Comparison of ENCODE assay signal across 20 cellular contexts in the genomic region with DNA sequence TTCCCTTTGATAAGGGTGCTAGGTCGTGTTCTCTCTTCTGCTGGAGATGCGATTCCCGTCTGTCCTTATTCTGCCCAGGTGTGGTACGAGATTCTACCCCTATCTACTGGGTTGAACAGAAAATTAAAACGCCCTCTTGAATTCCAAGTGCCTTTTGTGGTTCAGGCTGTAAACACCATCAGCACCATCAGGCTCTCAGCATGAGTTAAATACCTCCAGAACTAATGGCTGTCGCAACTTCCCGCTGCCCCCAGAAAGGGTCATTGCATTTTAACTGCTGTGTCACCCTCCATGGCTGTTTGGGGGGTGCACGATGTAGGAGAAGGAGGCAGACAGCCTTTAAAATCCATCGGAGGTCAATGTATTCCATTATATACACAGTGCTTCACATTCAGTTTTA.
DNase-seq lines count a peak whose midpoint lies in the region; ATAC-seq and TF ChIP-seq lines count a peak whose summit lies in the region.
"Had no signal": no experiment of that assay in that cellular context is flagged by ENCODE, and none has a peak within 500 bp of the region (broad histone marks: within the 10 kb centered on the region; RNA-seq: fewer than 3 reads in every experiment).

No MANE protein-coding gene starts in this region.

- H3K36me3 Mint-ChIP-seq in endodermal cell (ENCODE audit: low read depth), result no peaks in the 10 kb centered on the region
- H3K36me3 Mint-ChIP-seq in CD8-positive, alpha-beta memory T cell, result no peaks in the 10 kb centered on the region
- H3K36me3 Mint-ChIP-seq in activated CD8-positive, alpha-beta T cell treated with anti-CD3 and anti-CD28 coated beads for 36 hours (ENCODE audit: low read depth), result no peaks in the 10 kb centered on the region
- H3K36me3 Mint-ChIP-seq: activated naive CD8-positive, alpha-beta T cell treated with anti-CD3 and anti-CD28 coated beads for 36 hours; CD4-positive, CD25-positive, alpha-beta regulatory T cell; naive thymus-derived CD4-positive, alpha-beta T cell had no signal

- H3K27ac Mint-ChIP-seq in endodermal cell, result peak overlapping the region; percentile 19
- no peak overlapping the region for H3K27ac Mint-ChIP-seq in CD8-positive, alpha-beta memory T cell
- no peak overlapping the region for H3K27ac Mint-ChIP-seq in activated CD8-positive, alpha-beta T cell treated with anti-CD3 and anti-CD28 coated beads for 36 hours
- H3K27ac Mint-ChIP-seq: activated CD4-positive, alpha-beta T cell treated with anti-CD3 and anti-CD28 coated beads, Interleukin-2, amount 10 ng/mL, durations not matched to agents 7 days and 5 days; activated naive CD8-positive, alpha-beta T cell treated with anti-CD3 and anti-CD28 coated beads for 36 hours; naive thymus-derived CD4-positive, alpha-beta T cell had no signal

- no peak overlapping the region for H3K9ac ChIP-seq in endodermal cell (ENCODE audit: extremely low read depth, low read length, poor library complexity, severe bottlenecking)
- no peak overlapping the region for H3K9ac ChIP-seq in parathyroid adenoma
- H3K9ac ChIP-seq: SK-N-SH had no signal

- intact Hi-C loops in activated CD8-positive, alpha-beta T cell treated with anti-CD3 and anti-CD28 coated beads for 36 hours (cut with micrococcal nuclease), result no loop called here

- ATAC-seq in activated CD8-positive, alpha-beta T cell treated with anti-CD3 and anti-CD28 coated beads for 36 hours, result no peak
- ATAC-seq: left colon; naive thymus-derived CD4-positive, alpha-beta T cell had no signal

- no peak overlapping the region for H3K4me3 Mint-ChIP-seq in endodermal cell
- no peak overlapping the region for H3K4me3 Mint-ChIP-seq in CD8-positive, alpha-beta memory T cell
- no peak overlapping the region for H3K4me3 Mint-ChIP-seq in activated CD8-positive, alpha-beta T cell treated with anti-CD3 and anti-CD28 coated beads for 36 hours
- H3K4me3 Mint-ChIP-seq: activated CD4-positive, alpha-beta T cell treated with anti-CD3 and anti-CD28 coated beads, Interleukin-2, amount 10 ng/mL, durations not matched to agents 7 days and 5 days; activated naive CD8-positive, alpha-beta T cell treated with anti-CD3 and anti-CD28 coated beads for 36 hours; CD4-positive, CD25-positive, alpha-beta regulatory T cell; naive thymus-derived CD4-positive, alpha-beta T cell had no signal

- H3K9me3 ChIP-seq in endodermal cell (ENCODE audit: control insufficient read depth, low read length), result peaks cover 16% of the 10 kb centered on the region
- no peaks in the 10 kb centered on the region for H3K9me3 ChIP-seq in parathyroid adenoma (ENCODE audit: control insufficient read depth, low read length)
- no peaks in the 10 kb centered on the region for H3K9me3 ChIP-seq in CD8-positive, alpha-beta memory T cell (ENCODE audit: low read length)
- H3K9me3 ChIP-seq: sigmoid colon, SK-N-SH, vagina had no signal

- H3K27ac ChIP-seq in endodermal cell (ENCODE audit: low read depth, low read length), result no peak overlapping the region
- no peak overlapping the region for H3K27ac ChIP-seq in parathyroid adenoma
- H3K27ac ChIP-seq in CD8-positive, alpha-beta memory T cell (ENCODE audit: low read depth, low read length), result no peak overlapping the region
- H3K27ac ChIP-seq: sigmoid colon, vagina, VCaP had no signal

- peak overlapping the region; percentile 41 for H3K4me2 ChIP-seq in parathyroid adenoma (ENCODE audit: low read length)
- H3K4me2 ChIP-seq: SK-N-SH had no signal

- no peak overlapping the region for H3K4me3 ChIP-seq in H7 (ENCODE audit: insufficient read depth, low read depth, low read length)
- H3K4me3 ChIP-seq in endodermal cell (ENCODE audit: low read length), result no peak overlapping the region
- H3K4me3 ChIP-seq in parathyroid adenoma (ENCODE audit: low read depth, low read length), result no peak overlapping the region
- H3K4me3 ChIP-seq in CD8-positive, alpha-beta memory T cell (ENCODE audit: low read length), result no peak overlapping the region
- H3K4me3 ChIP-seq: sigmoid colon, vagina had no signal

- 66 to 69% methylated on average over 5 to 8 of the region's 9 CpGs for WGBS in endodermal cell (ENCODE audit: insufficient coverage in 1 of 2, insufficient read length in 1 of 2), 2 experiments

- no peaks in the 10 kb centered on the region for H3K79me2 ChIP-seq in parathyroid adenoma

- POLR2A ChIA-PET in CD8-positive, alpha-beta memory T cell (lab: Charles Lee), result no interaction called here
- POLR2A ChIA-PET in activated CD8-positive, alpha-beta T cell treated with anti-CD3 and anti-CD28 coated beads for 36 hours (lab: Charles Lee), result no interaction called here

- H3K4me1 ChIP-seq in endodermal cell (ENCODE audit: control insufficient read depth, insufficient read depth, low read length) (peaks cover 6% of the 10 kb centered on the region), parathyroid adenoma (peaks cover 11% of the 10 kb centered on the region)
- no peaks in the 10 kb centered on the region for H3K4me1 ChIP-seq in CD8-positive, alpha-beta memory T cell (ENCODE audit: insufficient read depth, low read length)
- H3K4me1 ChIP-seq: sigmoid colon, vagina had no signal

- peaks cover 11% of the 10 kb centered on the region for H3K27me3 Mint-ChIP-seq in endodermal cell (ENCODE audit: insufficient read depth)
- no peaks in the 10 kb centered on the region for H3K27me3 Mint-ChIP-seq in CD8-positive, alpha-beta memory T cell
- H3K27me3 Mint-ChIP-seq in activated CD8-positive, alpha-beta T cell treated with anti-CD3 and anti-CD28 coated beads for 36 hours, result no peaks in the 10 kb centered on the region
- H3K27me3 Mint-ChIP-seq: activated CD4-positive, alpha-beta T cell treated with anti-CD3 and anti-CD28 coated beads, Interleukin-2, amount 10 ng/mL, durations not matched to agents 7 days and 5 days; activated naive CD8-positive, alpha-beta T cell treated with anti-CD3 and anti-CD28 coated beads for 36 hours; CD4-positive, CD25-positive, alpha-beta regulatory T cell; naive thymus-derived CD4-positive, alpha-beta T cell had no signal

- no peak for TF ChIP-seq CTCF in endodermal cell (conservative IDR thresholded peaks at IDR 0.05)
- TF ChIP-seq CTCF in parathyroid adenoma (IDR thresholded peaks at IDR 0.05), result no peak
- no peak for TF ChIP-seq CTCF in activated CD8-positive, alpha-beta T cell treated with anti-CD3 and anti-CD28 coated beads for 36 hours (IDR thresholded peaks at IDR 0.05)

- peaks cover 16% of the 10 kb centered on the region for H3K9me3 Mint-ChIP-seq in endodermal cell
- peaks cover 0 to 11% (median 4%) of the 10 kb centered on the region in 5 donors for H3K9me3 Mint-ChIP-seq in CD8-positive, alpha-beta memory T cell
- H3K9me3 Mint-ChIP-seq in activated CD8-positive, alpha-beta T cell treated with anti-CD3 and anti-CD28 coated beads for 36 hours, result peaks cover 8% of the 10 kb centered on the region

- H3K4me1 Mint-ChIP-seq in endodermal cell, result peaks cover 20% of the 10 kb centered on the region
- no peaks in the 10 kb centered on the region for H3K4me1 Mint-ChIP-seq in CD8-positive, alpha-beta memory T cell
- H3K4me1 Mint-ChIP-seq in activated CD8-positive, alpha-beta T cell treated with anti-CD3 and anti-CD28 coated beads for 36 hours (ENCODE audit: low read depth), result no peaks in the 10 kb centered on the region
- H3K4me1 Mint-ChIP-seq: activated CD4-positive, alpha-beta T cell treated with anti-CD3 and anti-CD28 coated beads, Interleukin-2, amount 10 ng/mL, durations not matched to agents 7 days and 5 days; activated naive CD8-positive, alpha-beta T cell treated with anti-CD3 and anti-CD28 coated beads for 36 hours; CD4-positive, CD25-positive, alpha-beta regulatory T cell; naive thymus-derived CD4-positive, alpha-beta T cell had no signal

- peak; percentile 10 for DNase-seq in H7
- DNase-seq in NCI-H510A (lab: John Stamatoyannopoulos, UW), result peak; percentile 6
- DNase-seq in endodermal cell, result peak; percentile 81
- DNase-seq in CD8-positive, alpha-beta memory T cell, result no peak
- no peak for DNase-seq in NOMO-1 treated with DMSO at 0.1 percent for 48 hours (lab: John Stamatoyannopoulos, UW; ENCODE audit: unreplicated experiment)
- no peak for DNase-seq in activated CD8-positive, alpha-beta T cell treated with anti-CD3 and anti-CD28 coated beads for 36 hours
- DNase-seq in 8988T, result no peak
- DNase-seq: activated CD4-positive, alpha-beta T cell treated with anti-CD3 and anti-CD28 coated beads, Interleukin-2, amount 10 ng/mL, durations not matched to agents 7 days and 5 days; activated naive CD8-positive, alpha-beta T cell treated with anti-CD3 and anti-CD28 coated beads for 36 hours; CD4-positive, CD25-positive, alpha-beta regulatory T cell; foreskin melanocyte; left colon; naive thymus-derived CD4-positive, alpha-beta T cell; NCI-H2029; sigmoid colon; T-helper 2 cell had no signal

- H3K27me3 ChIP-seq in H7 (ENCODE audit: control insufficient read depth, insufficient read depth, low read length) (no peaks in the 10 kb centered on the region), endodermal cell (ENCODE audit: control insufficient read depth, insufficient read depth, low read length, poor library complexity, severe bottlenecking) (no peaks in the 10 kb centered on the region), parathyroid adenoma (ENCODE audit: control insufficient read depth, insufficient read depth, low read length) (no peaks in the 10 kb centered on the region)
- H3K27me3 ChIP-seq in CD8-positive, alpha-beta memory T cell (ENCODE audit: insufficient read depth, low read length, poor library complexity, severe bottlenecking), result no peaks in the 10 kb centered on the region
- H3K27me3 ChIP-seq: sigmoid colon, vagina had no signal

- CTCF ChIA-PET in CD8-positive, alpha-beta memory T cell (lab: Charles Lee), result no interaction called here
- CTCF ChIA-PET in activated CD8-positive, alpha-beta T cell treated with anti-CD3 and anti-CD28 coated beads for 36 hours (lab: Charles Lee), result interaction anchor here (0.8 to 1.2 kb wide), 6 partner anchors 14 to 794 kb away, joined by 3 read pairs; no protein-coding TSS in a partner anchor

- H3K36me3 ChIP-seq in H7 (replicated peaks; ENCODE audit: control insufficient read depth, insufficient read depth, low read length) (no peaks in the 10 kb centered on the region), endodermal cell (ENCODE audit: control insufficient read depth, insufficient read depth, low read length) (no peaks in the 10 kb centered on the region), parathyroid adenoma (ENCODE audit: control insufficient read depth, insufficient read depth, low read length) (no peaks in the 10 kb centered on the region)
- H3K36me3 ChIP-seq in CD8-positive, alpha-beta memory T cell (ENCODE audit: insufficient read depth, low read length), result no peaks in the 10 kb centered on the region
- H3K36me3 ChIP-seq: sigmoid colon, vagina had no signal

- peak overlapping the region; percentile 46 for H2AFZ ChIP-seq in parathyroid adenoma

Comparison
In these comparisons a context has a peak if more than half of its experiments do, and no peak if none do; other contexts are left out.
1. DNase-seq: peak in H7 (single experiment), NCI-H510A (single experiment) and endodermal cell (single experiment); none in CD8-positive, alpha-beta memory T cell (0 of 5), NOMO-1 treated with DMSO at 0.1 percent for 48 hours (single experiment), activated CD8-positive, alpha-beta T cell treated with anti-CD3 and anti-CD28 coated beads for 36 hours (single experiment) and 8988T (single experiment).